ENCODE assay signal across 13 cellular contexts in the genomic region with DNA sequence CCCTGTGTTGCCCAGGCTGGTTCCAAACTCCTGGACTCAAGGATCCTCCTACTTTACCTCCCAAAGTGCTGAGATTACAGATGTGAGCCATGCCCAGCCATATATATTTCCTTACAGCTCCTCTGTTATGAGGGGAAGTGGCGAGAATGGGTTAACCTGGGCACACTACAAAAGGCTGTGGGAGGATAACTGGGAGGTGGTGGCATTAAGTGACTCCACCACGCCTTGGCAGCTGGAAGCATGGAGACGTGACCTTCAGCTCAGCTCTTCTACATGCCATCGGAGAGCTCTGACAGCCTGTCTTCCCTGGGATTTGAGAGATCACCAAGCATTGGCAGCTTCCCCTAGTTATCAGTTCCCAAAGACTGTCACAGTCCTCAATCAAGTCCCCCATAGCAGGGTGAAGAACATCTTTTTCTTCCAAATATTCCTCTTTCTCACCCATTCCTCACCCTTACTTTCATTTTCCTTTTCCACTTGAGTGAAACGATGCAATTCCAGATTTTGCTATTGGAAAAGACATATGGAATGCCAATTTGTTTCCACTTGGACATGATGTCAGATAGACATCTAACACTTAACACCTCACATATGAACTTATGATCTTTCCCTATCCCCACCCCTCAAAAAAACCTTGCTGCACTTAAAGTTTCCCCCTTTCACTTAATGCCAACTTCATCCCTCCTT. TPM values are rescaled to one million over a fixed set of nuclear protein-coding genes. Genes with fewer than 3 reads are reported as not detected.
A peak's percentile ranks its signal among the peaks of the same experiment; 100 is the strongest.
DNase-seq lines count a peak whose midpoint lies in the region; ATAC-seq and TF ChIP-seq lines count a peak whose summit lies in the region.
"Had no signal": no experiment of that assay in that cellular context is flagged by ENCODE, and none has a peak within 500 bp of the region (broad histone marks: within the 10 kb centered on the region; RNA-seq: fewer than 3 reads in every experiment).

No MANE protein-coding gene starts in this region.

- H3K36me3 ChIP-seq in GM23248 (ENCODE audit: low read depth), result no peaks in the 10 kb centered on the region
- H3K36me3 ChIP-seq in RWPE2 (ENCODE audit: low read depth), result no peaks in the 10 kb centered on the region
- H3K36me3 ChIP-seq in skeletal muscle tissue (ENCODE audit: control insufficient read depth in 3 of 3, insufficient read depth in 3 of 3, low read length in 3 of 3), result no peaks in the 10 kb centered on the region

- ATAC-seq in RWPE2 (ENCODE audit: low read depth) (no peak), HG02610 (IDR thresholded peaks at IDR 0.05; ENCODE audit: unreplicated experiment) (no peak)
- ATAC-seq: stimulated activated naive CD8-positive, alpha-beta T cell treated with anti-CD3 and anti-CD28 coated beads, Interleukin-15, amount 100 ng/mL, for 72 hours had no signal

- peaks cover 21% of the 10 kb centered on the region for H3F3A ChIP-seq in GM23248 (ENCODE audit: insufficient read depth)

- H3K79me2 ChIP-seq in GM23248 (ENCODE audit: insufficient read depth), result no peaks in the 10 kb centered on the region

- H3K9me2 ChIP-seq in GM23248 (ENCODE audit: insufficient read depth), result no peaks in the 10 kb centered on the region

- no peaks in the 10 kb centered on the region for H3K9me3 ChIP-seq in GM23248 (ENCODE audit: low read depth)
- no peaks in the 10 kb centered on the region for H3K9me3 ChIP-seq in RWPE2 (ENCODE audit: severe bottlenecking)
- H3K9me3 ChIP-seq in skeletal muscle tissue (ENCODE audit: control insufficient read depth in 3 of 3, low read length in 3 of 3), result no peaks in the 10 kb centered on the region

- H3K4me3 ChIP-seq in GM23248, result peak overlapping the region; percentile 74
- no peak overlapping the region for H3K4me3 ChIP-seq in RWPE2 (ENCODE audit: severe bottlenecking)
- peak overlapping the region; percentile 44 for H3K4me3 ChIP-seq in fibroblast of the aortic adventitia (ENCODE audit: low read depth, low read length)
- peak overlapping the region in 2 of 3 donors; percentile 41 to 50 for H3K4me3 ChIP-seq in skeletal muscle tissue (ENCODE audit: low read length in 3 of 3)
- H3K4me3 ChIP-seq: lung had no signal

- peak overlapping the region; percentile 96 for H2AFZ ChIP-seq in GM23248

- peak overlapping the region; percentile 77 for H3K9ac ChIP-seq in GM23248
- H3K9ac ChIP-seq in skeletal muscle tissue (ENCODE audit: low read depth in 1 of 3, low read length in 3 of 3), result peak overlapping the region in 1 of 3 donors; percentile 28

- DNase-seq in GM23248 (peak; percentile 50), RWPE2 (ENCODE audit: low spot score) (no peak), fibroblast of the aortic adventitia (ENCODE audit: low read depth) (no peak), caudate nucleus (lab: John Stamatoyannopoulos, UW) (no peak), NOMO-1 treated with DMSO at 0.1 percent for 48 hours (lab: John Stamatoyannopoulos, UW; ENCODE audit: unreplicated experiment) (no peak), NCI-H345 (lab: John Stamatoyannopoulos, UW) (no peak)
- DNase-seq: activated effector memory CD4-positive, alpha-beta T cell treated with Interleukin-2 at 50 U/mL for 16 hours; NCI-H748 treated with DMSO at 0.1 percent for 48 hours; stimulated activated CD4-positive, alpha-beta T cell treated with anti-CD3 and anti-CD28 coated beads, Interleukin-15, amount 100 ng/mL, for 24 hours; stimulated activated naive CD8-positive, alpha-beta T cell treated with anti-CD3 and anti-CD28 coated beads, Interleukin-15, amount 100 ng/mL, for 72 hours had no signal

- no peaks in the 10 kb centered on the region for H4K20me1 ChIP-seq in GM23248 (ENCODE audit: insufficient read depth)

- H3K27me3 ChIP-seq in GM23248 (replicated peaks; ENCODE audit: insufficient read depth) (no peaks in the 10 kb centered on the region), RWPE2 (ENCODE audit: insufficient read depth, poor library complexity, severe bottlenecking) (no peaks in the 10 kb centered on the region), skeletal muscle tissue (ENCODE audit: control insufficient read depth in 3 of 3, insufficient read depth in 3 of 3, low read length in 3 of 3) (no peaks in the 10 kb centered on the region)

- no peak for TF ChIP-seq CTCF in RWPE2 (IDR thresholded peaks at IDR 0.05; ENCODE audit: poor library complexity, severe bottlenecking)
- no peak for TF ChIP-seq CTCF in fibroblast of the aortic adventitia (IDR thresholded peaks at IDR 0.05; ENCODE audit: insufficient read depth, low read length)

- 16 to 25% methylated on average over 5 of the region's 5 CpGs for WGBS in GM23248 (ENCODE audit: low coverage in 1 of 2, low lambda C conversion rate in 2 of 2, missing lambda C conversion rate in 2 of 2), 2 experiments

- H3K4me1 ChIP-seq in GM23248 (ENCODE audit: insufficient read depth) (peaks cover 25% of the 10 kb centered on the region), RWPE2 (ENCODE audit: insufficient read depth, poor library complexity, severe bottlenecking) (peaks cover 26% of the 10 kb centered on the region), skeletal muscle tissue (ENCODE audit: control insufficient read depth in 3 of 3, insufficient read depth in 3 of 3, low read length in 3 of 3) (peaks cover 2 to 22% (median 8%) of the 10 kb centered on the region in 3 donors)

- in situ Hi-C loops in GM23248 (cut with MboI), result no loop called here

- H3K4me2 ChIP-seq in GM23248 (ENCODE audit: unreplicated experiment), result peak overlapping the region; percentile 89

- H3K27ac ChIP-seq in GM23248 (0 out of 2 replicates have a peak overlapping the region, but pooled peaks have one; percentile 7), RWPE2 (ENCODE audit: poor library complexity, severe bottlenecking) (peak overlapping the region; percentile 15), skeletal muscle tissue (ENCODE audit: low read depth, low read length) (peak overlapping the region; percentile 5), caudate nucleus (ENCODE audit: low read depth, low read length) (no peak overlapping the region)

RNA-seq across cellular contexts. Expression of gene PHLDA1, which starts 48.5 kb away (rescaled TPM):
- total RNA-seq in GM23248 (2014; rRNA removed; shearing (Covaris generic)), result 35.7 and 36.7 TPM in 2 replicates
- polyA plus RNA-seq in GM23248 (2016; fragmentation: Nextera tagmentation; extraction: Ambion mirVana), result 35.4 and 36.2 TPM in 2 replicates
- total RNA-seq in fibroblast of the aortic adventitia (ENCODE audit: low replicate concordance) (27.9 and 202 TPM in 2 replicates), skeletal muscle tissue (9.9 TPM)
